Comparison of ENCODE assay signal across 23 cellular contexts in genomic region chr14:48261436-48261835, GRCh38.
"Had no signal": no experiment of that assay in that cellular context is flagged by ENCODE, and none has a peak within 500 bp of the region (broad histone marks: within the 10 kb centered on the region; RNA-seq: fewer than 3 reads in every experiment).

No MANE protein-coding gene starts in this region.

- H3K9me3 Mint-ChIP-seq: mesothelial cell of epicardium; stimulated activated memory B cell treated with anti-CD40 and anti-IgM and Interleukin-4, amounts not matched to agents 10 μg/mL and 1 μg/mL and 100 μg/mL, for 72 hours had no signal

- H3K27ac ChIP-seq: left ventricle myocardium inferior, ovary, right atrium auricular region, right lobe of liver, tibial nerve, uterus had no signal

- H3K4me3 ChIP-seq: left ventricle myocardium inferior, lung, ovary, right atrium auricular region, right lobe of liver, smooth muscle cell, tibial nerve, uterus had no signal

- H3K4me1 ChIP-seq: left ventricle myocardium inferior, right atrium auricular region, right lobe of liver, tibial nerve, uterus had no signal

- H3K27me3 ChIP-seq: ovary, right atrium auricular region, right lobe of liver, tibial nerve, uterus had no signal

- H3K27me3 Mint-ChIP-seq: naive B cell; natural killer cell treated with Interleukin-12 subunit alpha and Interleukin-12 subunit beta and Interleukin-15 and Interleukin-18, amount 100 ng/mL, for 72 hours; stimulated activated memory B cell treated with anti-CD40 and anti-IgM and Interleukin-4, amounts not matched to agents 10 μg/mL and 1 μg/mL and 100 μg/mL, for 72 hours; stimulated activated naive CD8-positive, alpha-beta T cell treated with anti-CD3 and anti-CD28 coated beads, Interleukin-15, amount 100 ng/mL, for 72 hours had no signal

- H3K4me1 Mint-ChIP-seq: naive B cell; stimulated activated memory B cell treated with anti-CD40 and anti-IgM and Interleukin-4, amounts not matched to agents 10 μg/mL and 1 μg/mL and 100 μg/mL, for 72 hours; stimulated activated naive CD8-positive, alpha-beta T cell treated with anti-CD3 and anti-CD28 coated beads, Interleukin-15, amount 100 ng/mL, for 72 hours had no signal

- DNase-seq: hypothalamus; islet precursor cell; left ventricle myocardium inferior; naive B cell; ovary; right lobe of liver; stimulated activated CD4-positive, alpha-beta T cell treated with anti-CD3 and anti-CD28 coated beads, Interleukin-1b, Interleukin-23, amount 100 ng/mL, for 48 hours; stimulated activated CD4-positive, alpha-beta T cell treated with anti-CD3 and anti-CD28 coated beads, Interleukin-2, amount 100 ng/mL, for 48 hours; stimulated activated CD4-positive, alpha-beta T cell treated with anti-CD3 and anti-CD28 coated beads, Interleukin-4, amount 100 ng/mL, for 4 hours; stimulated activated CD8-positive, alpha-beta memory T cell treated with anti-CD3 and anti-CD28 coated beads, Interleukin-4, amount 100 ng/mL, for 48 hours; stimulated activated naive CD4-positive, alpha-beta T cell treated with Interleukin-2 at 50 U/mL for 16 hours; stimulated activated naive CD8-positive, alpha-beta T cell treated with anti-CD3 and anti-CD28 coated beads, Interleukin-15, amount 100 ng/mL, for 72 hours; substantia nigra; uterus had no signal

- H3K9me3 ChIP-seq: left ventricle myocardium inferior, ovary, right atrium auricular region, right lobe of liver, tibial nerve, uterus had no signal

- H3K36me3 ChIP-seq: left ventricle myocardium inferior, ovary, right atrium auricular region, right lobe of liver, tibial nerve, uterus had no signal

- H3K36me3 Mint-ChIP-seq: mesothelial cell of epicardium; naive B cell; stimulated activated memory B cell treated with anti-CD40 and anti-IgM and Interleukin-4, amounts not matched to agents 10 μg/mL and 1 μg/mL and 100 μg/mL, for 72 hours; type B pancreatic cell had no signal

- H3K4me3 Mint-ChIP-seq: mesothelial cell of epicardium; naive B cell; natural killer cell treated with Interleukin-12 subunit alpha and Interleukin-12 subunit beta and Interleukin-15 and Interleukin-18, amount 100 ng/mL, for 72 hours; stimulated activated memory B cell treated with anti-CD40 and anti-IgM and Interleukin-4, amounts not matched to agents 10 μg/mL and 1 μg/mL and 100 μg/mL, for 72 hours; stimulated activated naive CD8-positive, alpha-beta T cell treated with anti-CD3 and anti-CD28 coated beads, Interleukin-15, amount 100 ng/mL, for 72 hours; type B pancreatic cell had no signal

- H3K4me2 ChIP-seq: smooth muscle cell had no signal

- H3K27ac Mint-ChIP-seq: mesothelial cell of epicardium; naive B cell; natural killer cell treated with Interleukin-12 subunit alpha and Interleukin-12 subunit beta and Interleukin-15 and Interleukin-18, amount 100 ng/mL, for 72 hours; progenitor cell of endocrine pancreas; stimulated activated memory B cell treated with anti-CD40 and anti-IgM and Interleukin-4, amounts not matched to agents 10 μg/mL and 1 μg/mL and 100 μg/mL, for 72 hours; stimulated activated naive CD8-positive, alpha-beta T cell treated with anti-CD3 and anti-CD28 coated beads, Interleukin-15, amount 100 ng/mL, for 72 hours; type B pancreatic cell had no signal
